37 cellular contexts compared by ENCODE assay signal in genomic region chr3:74445541-74445940, GRCh38.
"Had no signal": no experiment of that assay in that cellular context is flagged by ENCODE, and none has a peak within 500 bp of the region (broad histone marks: within the 10 kb centered on the region; RNA-seq: fewer than 3 reads in every experiment).

No MANE protein-coding gene starts in this region.

- H3K36me3 Mint-ChIP-seq: activated CD8-positive, alpha-beta memory T cell treated with anti-CD3 and anti-CD28 coated beads, Interleukin-2, amount 10 ng/mL, durations not matched to agents 7 days and 5 days; activated naive CD8-positive, alpha-beta T cell treated with anti-CD3 and anti-CD28 coated beads for 36 hours had no signal

- H3K27ac ChIP-seq: brain microvascular endothelial cell, Peyer's patch, VCaP had no signal

- H3K27me3 Mint-ChIP-seq: activated B cell treated with CpG ODN at 0.5 μM for 24 hours; activated CD4-positive, alpha-beta memory T cell treated with anti-CD3 and anti-CD28 coated beads, Interleukin-2, amount 10 ng/mL, durations not matched to agents 7 days and 5 days; activated CD8-positive, alpha-beta memory T cell treated with anti-CD3 and anti-CD28 coated beads, Interleukin-2, amount 10 ng/mL, durations not matched to agents 7 days and 5 days; activated naive CD8-positive, alpha-beta T cell treated with anti-CD3 and anti-CD28 coated beads for 36 hours; activated T-helper 17 cell treated with anti-CD3 and anti-CD28 coated beads, Interleukin-2, amount 50 U/mL, for 72 hours had no signal

- H3K9me3 ChIP-seq: MG63, Peyer's patch had no signal

- H3K27me3 ChIP-seq: brain microvascular endothelial cell, MG63, Peyer's patch had no signal

- H3K4me3 Mint-ChIP-seq: activated B cell treated with CpG ODN at 0.5 μM for 24 hours; activated CD4-positive, alpha-beta memory T cell treated with anti-CD3 and anti-CD28 coated beads, Interleukin-2, amount 10 ng/mL, durations not matched to agents 7 days and 5 days; activated CD8-positive, alpha-beta memory T cell treated with anti-CD3 and anti-CD28 coated beads, Interleukin-2, amount 10 ng/mL, durations not matched to agents 7 days and 5 days; activated naive CD8-positive, alpha-beta T cell treated with anti-CD3 and anti-CD28 coated beads for 36 hours; activated T-cell treated with anti-CD3 and anti-CD28 coated beads, Interleukin-2, amount 50 U/mL, for 72 hours; activated T-helper 17 cell treated with anti-CD3 and anti-CD28 coated beads, Interleukin-2, amount 50 U/mL, for 72 hours had no signal

- H3K27ac Mint-ChIP-seq: activated B cell treated with CpG ODN at 0.5 μM for 24 hours; activated CD4-positive, alpha-beta memory T cell treated with anti-CD3 and anti-CD28 coated beads, Interleukin-2, amount 10 ng/mL, durations not matched to agents 7 days and 5 days; activated CD8-positive, alpha-beta memory T cell treated with anti-CD3 and anti-CD28 coated beads, Interleukin-2, amount 10 ng/mL, durations not matched to agents 7 days and 5 days; activated naive CD8-positive, alpha-beta T cell treated with anti-CD3 and anti-CD28 coated beads for 36 hours; activated T-cell treated with anti-CD3 and anti-CD28 coated beads, Interleukin-2, amount 50 U/mL, for 72 hours; activated T-helper 17 cell treated with anti-CD3 and anti-CD28 coated beads, Interleukin-2, amount 50 U/mL, for 72 hours had no signal

- H3K4me1 ChIP-seq: Peyer's patch had no signal

- H3K4me3 ChIP-seq: MG63, Peyer's patch had no signal

- H3K36me3 ChIP-seq: brain microvascular endothelial cell, MG63, Peyer's patch had no signal

- H3K9me3 Mint-ChIP-seq: activated B cell treated with CpG ODN at 0.5 μM for 24 hours; activated naive CD8-positive, alpha-beta T cell treated with anti-CD3 and anti-CD28 coated beads for 36 hours had no signal

- DNase-seq: activated B cell treated with CpG ODN at 0.5 μM for 24 hours; activated CD4-positive, alpha-beta memory T cell treated with anti-CD3 and anti-CD28 coated beads, Interleukin-2, amount 10 ng/mL, durations not matched to agents 7 days and 5 days; activated CD4-positive, alpha-beta T cell treated with anti-CD3 and anti-CD28 coated beads for 4 hours; activated CD4-positive, CD25-positive, alpha-beta regulatory T cell treated with anti-CD3 and anti-CD28 coated beads, Interleukin-2, amount 50 U/mL, for 72 hours; activated CD8-positive, alpha-beta memory T cell treated with anti-CD3 and anti-CD28 coated beads for 24 hours; activated CD8-positive, alpha-beta memory T cell treated with anti-CD3 and anti-CD28 coated beads, Interleukin-2, amount 10 ng/mL, durations not matched to agents 7 days and 5 days; activated effector memory CD4-positive, alpha-beta T cell treated with anti-CD3 and anti-CD28 coated beads, Interleukin-2, amount 50 U/mL, for 16 hours; activated naive CD4-positive, alpha-beta T cell; activated naive CD4-positive, alpha-beta T cell treated with anti-CD3 and anti-CD28 coated beads, Interleukin-2, amount 50 U/mL, for 16 hours; activated naive CD8-positive, alpha-beta T cell treated with anti-CD3 and anti-CD28 coated beads for 36 hours; activated T-cell treated with anti-CD3 and anti-CD28 coated beads, Interleukin-2, amount 50 U/mL, for 1 hour; activated T-cell treated with anti-CD3 and anti-CD28 coated beads, Interleukin-2, amount 50 U/mL, for 72 hours; amniotic stem cell; aorta; brain microvascular endothelial cell; central memory CD4-positive, alpha-beta T cell; Kasumi-1; MG63; NCI-H1048; NCI-H1105 treated with DMSO at 0.1 percent for 48 hours; NCI-H1436; NCI-H1694; NCI-H1930; NCI-H2081 treated with DMSO at 0.1 percent for 48 hours; NCI-H345; NCI-H526; NCI-H748 treated with DMSO at 0.1 percent for 48 hours; NK-92 treated with Interleukin-12 subunit alpha and Interleukin-12 subunit beta, amount 100 ng/mL, for 24 hours; PC-3; Peyer's patch; RPMI8226; SW 1271; T-helper 1 cell; T-helper 2 cell; T-helper 9 cell had no signal

- H3K4me1 Mint-ChIP-seq: activated B cell treated with CpG ODN at 0.5 μM for 24 hours; activated CD4-positive, alpha-beta memory T cell treated with anti-CD3 and anti-CD28 coated beads, Interleukin-2, amount 10 ng/mL, durations not matched to agents 7 days and 5 days; activated CD8-positive, alpha-beta memory T cell treated with anti-CD3 and anti-CD28 coated beads, Interleukin-2, amount 10 ng/mL, durations not matched to agents 7 days and 5 days; activated naive CD8-positive, alpha-beta T cell treated with anti-CD3 and anti-CD28 coated beads for 36 hours; activated T-helper 17 cell treated with anti-CD3 and anti-CD28 coated beads, Interleukin-2, amount 50 U/mL, for 72 hours had no signal
